Comparison of ENCODE assay signal across 23 cellular contexts in the genomic region with DNA sequence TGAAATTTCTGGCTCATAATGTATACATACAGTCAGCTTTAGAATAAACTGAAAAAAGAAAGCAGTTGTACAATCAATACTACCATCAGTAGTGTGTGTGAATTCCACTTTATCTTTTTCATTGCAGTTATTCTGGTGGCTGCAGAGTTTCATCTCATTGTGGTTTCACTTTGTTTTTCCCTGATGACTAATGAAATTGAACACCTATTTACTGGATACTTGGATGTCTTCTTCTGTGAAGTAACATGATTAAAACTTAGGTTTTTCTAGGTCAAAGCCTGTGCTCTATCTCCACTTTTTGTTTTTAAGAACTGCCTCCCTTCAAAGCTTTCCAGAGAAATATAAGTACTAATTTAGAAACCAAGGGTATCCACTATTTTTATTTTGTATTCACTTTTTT.
DNase-seq lines count a peak whose midpoint lies in the region; ATAC-seq and TF ChIP-seq lines count a peak whose summit lies in the region.
"Had no signal": no experiment of that assay in that cellular context is flagged by ENCODE, and none has a peak within 500 bp of the region (broad histone marks: within the 10 kb centered on the region; RNA-seq: fewer than 3 reads in every experiment).

No MANE protein-coding gene starts in this region.

- TF ChIP-seq CTCF in mammary epithelial cell (conservative IDR thresholded peaks at IDR 0.05 in 1 of 2, IDR thresholded peaks at IDR 0.05 in 1 of 2; ENCODE audit: extremely low read depth in 1 of 2, insufficient read depth in 1 of 2, low read depth in 1 of 2, low read length in 2 of 2): no peak

- H3K9me3 ChIP-seq in mammary epithelial cell (replicated peaks; ENCODE audit: insufficient read depth, low read length): no peaks in the 10 kb centered on the region
- H3K9me3 ChIP-seq: gastroesophageal sphincter, neutrophil, thoracic aorta had no signal

- intact Hi-C loops in mammary epithelial cell (cut with micrococcal nuclease): no loop called here

- H3K27ac ChIP-seq in mammary epithelial cell (ENCODE audit: insufficient read depth, low read depth, low read length): no peak overlapping the region
- H3K27ac ChIP-seq: gastroesophageal sphincter, neutrophil, PC-9, thoracic aorta had no signal

- dilution Hi-C loops in mammary epithelial cell (cut with HindIII; ENCODE audit: low sequenced_read_pairs): no loop called here

- DNase-seq in Daoy (ENCODE audit: low read depth) (peak; percentile 21), HPDE6-E6E7 (ENCODE audit: extremely low spot score) (peak; percentile 8), mammary epithelial cell (peak; percentile 64), kidney glomerular epithelial cell (lab: John Stamatoyannopoulos, UW) (peak; percentile 17), cerebellar nuclear complex (lab: John Stamatoyannopoulos, UW) (no peak), COR-L47 (lab: John Stamatoyannopoulos, UW) (no peak)
- no peak for DNase-seq in stimulated activated CD8-positive, alpha-beta memory T cell treated with anti-CD3 and anti-CD28 coated beads, Interleukin-4, amount 100 ng/mL, for 48 hours
- DNase-seq: activated naive CD4-positive, alpha-beta T cell treated with anti-CD3 and anti-CD28 coated beads, Interleukin-2, amount 10 ng/mL, durations not matched to agents 7 days and 5 days; activated T-cell treated with anti-CD3 and anti-CD28 coated beads, Interleukin-2, amount 50 U/mL, for 4 hours; CD4-positive, CD25-positive, alpha-beta regulatory T cell; DMS153; NCI-H187 treated with DMSO at 0.1 percent for 48 hours; NCI-H345; NCI-H774; PC-9; SIG-M5; small intestine; stimulated activated naive CD4-positive, alpha-beta T cell treated with Interleukin-2 at 50 U/mL for 16 hours had no signal

- BruUV-seq in mammary epithelial cell (replicated peaks; lab: Mats Ljungman, UMichigan): no TSS peak

- CTCF ChIA-PET in mammary epithelial cell (lab: Charles Lee; ENCODE audit: low non-redundant PET): no interaction called here

- peaks cover 2% of the 10 kb centered on the region for H3K27me3 ChIP-seq in mammary epithelial cell (ENCODE audit: insufficient read depth, low read length)
- H3K27me3 ChIP-seq: gastroesophageal sphincter, neutrophil had no signal

- no peak overlapping the region for H3K9ac ChIP-seq in mammary epithelial cell (ENCODE audit: insufficient read depth, low read length)

- ATAC-seq in GM18502 (IDR thresholded peaks at IDR 0.05; ENCODE audit: poor library complexity, unreplicated experiment): no peak
- ATAC-seq: activated T-cell treated with anti-CD3 and anti-CD28 coated beads, Interleukin-2, amount 50 U/mL, for 4 hours; gastroesophageal sphincter; GM12878 had no signal

- H3K4me2 ChIP-seq in mammary epithelial cell (ENCODE audit: insufficient read depth, low read depth, low read length): peak overlapping the region; percentile 8
- H3K4me2 ChIP-seq: PC-9 had no signal

- in situ Hi-C loops in mammary epithelial cell (cut with MboI; ENCODE audit: low sequenced_read_pairs in 2 of 2): no loop called here

- H3K4me1 ChIP-seq in mammary epithelial cell (ENCODE audit: insufficient read depth, low read length): peaks cover 11% of the 10 kb centered on the region
- H3K4me1 ChIP-seq: gastroesophageal sphincter had no signal

- H3K4me3 ChIP-seq in mammary epithelial cell (replicated peaks in 1 of 3; ENCODE audit: insufficient read depth in 1 of 3, low read depth in 2 of 3, low read length in 3 of 3): no peak overlapping the region
- H3K4me3 ChIP-seq: gastroesophageal sphincter, GM12878, PC-9, thoracic aorta had no signal

- H4K20me1 ChIP-seq in mammary epithelial cell (ENCODE audit: insufficient read depth, low read length): no peaks in the 10 kb centered on the region

- H3K36me3 ChIP-seq in mammary epithelial cell (ENCODE audit: insufficient read depth, low read length): no peaks in the 10 kb centered on the region
- H3K36me3 ChIP-seq: gastroesophageal sphincter, neutrophil, thoracic aorta had no signal

- H2AFZ ChIP-seq in mammary epithelial cell (ENCODE audit: low read depth, low read length): no peak overlapping the region
- H2AFZ ChIP-seq: PC-9 had no signal

- no peaks in the 10 kb centered on the region for H3K79me2 ChIP-seq in mammary epithelial cell (ENCODE audit: insufficient read depth, low read length)

Comparison
In these comparisons a context has a peak if more than half of its experiments do, and no peak if none do; other contexts are left out.
1. DNase-seq: peak in Daoy (single experiment), HPDE6-E6E7 (single experiment), mammary epithelial cell (single experiment) and kidney glomerular epithelial cell (single experiment); none in cerebellar nuclear complex (0 of 2), COR-L47 (single experiment) and stimulated activated CD8-positive, alpha-beta memory T cell treated with anti-CD3 and anti-CD28 coated beads, Interleukin-4, amount 100 ng/mL, for 48 hours (single experiment).